ENCODE assay signal across 1 cellular context in the genomic region with DNA sequence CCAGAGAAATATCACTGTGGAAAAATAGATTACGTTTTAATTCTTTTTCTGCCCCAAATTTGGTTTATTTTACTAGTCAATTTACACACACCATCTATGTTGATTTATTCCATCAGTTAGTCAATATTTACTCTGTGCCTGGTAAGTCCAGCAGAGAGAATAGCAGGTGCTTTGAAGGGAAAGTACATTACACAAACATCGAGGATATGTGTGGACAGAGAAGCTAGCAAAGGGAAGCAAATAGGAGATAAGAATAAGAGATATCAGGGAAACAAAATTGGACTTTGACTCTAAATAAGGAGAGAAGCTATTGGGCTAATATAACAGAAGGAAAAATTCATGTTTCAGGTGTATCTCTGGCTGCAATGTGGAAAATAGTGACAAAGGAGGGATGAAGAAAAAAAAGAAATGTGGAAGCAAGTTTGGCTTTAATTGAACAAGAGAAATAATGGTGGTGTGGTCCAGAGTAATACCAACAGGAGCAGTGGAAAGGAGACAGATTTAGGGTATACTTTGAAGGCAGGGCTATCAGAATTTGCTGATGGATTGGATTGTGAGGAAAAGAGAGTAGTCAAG.
TF ChIP-seq lines count a peak whose summit lies in the region.

No MANE protein-coding gene starts in this region.

TF ChIP-seq in HepG2, 621 proteins besides CTCF, POLR2A, EP300 and RAD21 (continued from another document and continues in another):
- TF ChIP-seq, protein P1, sequence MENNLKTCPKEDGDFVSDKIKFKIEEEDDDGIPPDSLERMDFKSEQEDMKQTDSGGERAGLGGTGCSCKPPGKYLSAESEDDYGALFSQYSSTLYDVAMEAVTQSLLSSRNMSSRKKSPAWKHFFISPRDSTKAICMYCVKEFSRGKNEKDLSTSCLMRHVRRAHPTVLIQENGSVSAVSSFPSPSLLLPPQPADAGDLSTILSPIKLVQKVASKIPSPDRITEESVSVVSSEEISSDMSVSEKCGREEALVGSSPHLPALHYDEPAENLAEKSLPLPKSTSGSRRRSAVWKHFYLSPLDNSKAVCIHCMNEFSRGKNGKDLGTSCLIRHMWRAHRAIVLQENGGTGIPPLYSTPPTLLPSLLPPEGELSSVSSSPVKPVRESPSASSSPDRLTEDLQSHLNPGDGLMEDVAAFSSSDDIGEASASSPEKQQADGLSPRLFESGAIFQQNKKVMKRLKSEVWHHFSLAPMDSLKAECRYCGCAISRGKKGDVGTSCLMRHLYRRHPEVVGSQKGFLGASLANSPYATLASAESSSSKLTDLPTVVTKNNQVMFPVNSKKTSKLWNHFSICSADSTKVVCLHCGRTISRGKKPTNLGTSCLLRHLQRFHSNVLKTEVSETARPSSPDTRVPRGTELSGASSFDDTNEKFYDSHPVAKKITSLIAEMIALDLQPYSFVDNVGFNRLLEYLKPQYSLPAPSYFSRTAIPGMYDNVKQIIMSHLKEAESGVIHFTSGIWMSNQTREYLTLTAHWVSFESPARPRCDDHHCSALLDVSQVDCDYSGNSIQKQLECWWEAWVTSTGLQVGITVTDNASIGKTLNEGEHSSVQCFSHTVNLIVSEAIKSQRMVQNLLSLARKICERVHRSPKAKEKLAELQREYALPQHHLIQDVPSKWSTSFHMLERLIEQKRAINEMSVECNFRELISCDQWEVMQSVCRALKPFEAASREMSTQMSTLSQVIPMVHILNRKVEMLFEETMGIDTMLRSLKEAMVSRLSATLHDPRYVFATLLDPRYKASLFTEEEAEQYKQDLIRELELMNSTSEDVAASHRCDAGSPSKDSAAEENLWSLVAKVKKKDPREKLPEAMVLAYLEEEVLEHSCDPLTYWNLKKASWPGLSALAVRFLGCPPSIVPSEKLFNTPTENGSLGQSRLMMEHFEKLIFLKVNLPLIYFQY (CRISPR knock-in tag; IDR thresholded peaks at IDR 0.05; ENCODE audit: borderline replicate concordance) = peak; percentile 43; the same call in 1 of the 2 replicates
- TF ChIP-seq ZNF614 (CRISPR knock-in tag; IDR thresholded peaks at IDR 0.05; ENCODE audit: borderline replicate concordance) = peak; percentile 92
- TF ChIP-seq, protein P2, sequence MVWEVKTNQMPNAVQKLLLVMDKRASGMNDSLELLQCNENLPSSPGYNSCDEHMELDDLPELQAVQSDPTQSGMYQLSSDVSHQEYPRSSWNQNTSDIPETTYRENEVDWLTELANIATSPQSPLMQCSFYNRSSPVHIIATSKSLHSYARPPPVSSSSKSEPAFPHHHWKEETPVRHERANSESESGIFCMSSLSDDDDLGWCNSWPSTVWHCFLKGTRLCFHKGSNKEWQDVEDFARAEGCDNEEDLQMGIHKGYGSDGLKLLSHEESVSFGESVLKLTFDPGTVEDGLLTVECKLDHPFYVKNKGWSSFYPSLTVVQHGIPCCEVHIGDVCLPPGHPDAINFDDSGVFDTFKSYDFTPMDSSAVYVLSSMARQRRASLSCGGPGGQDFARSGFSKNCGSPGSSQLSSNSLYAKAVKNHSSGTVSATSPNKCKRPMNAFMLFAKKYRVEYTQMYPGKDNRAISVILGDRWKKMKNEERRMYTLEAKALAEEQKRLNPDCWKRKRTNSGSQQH (CRISPR knock-in tag; IDR thresholded peaks at IDR 0.05; ENCODE audit: low read depth) = peak; percentile 41; the same call in 1 of the 2 replicates
- TF ChIP-seq, protein P3, sequence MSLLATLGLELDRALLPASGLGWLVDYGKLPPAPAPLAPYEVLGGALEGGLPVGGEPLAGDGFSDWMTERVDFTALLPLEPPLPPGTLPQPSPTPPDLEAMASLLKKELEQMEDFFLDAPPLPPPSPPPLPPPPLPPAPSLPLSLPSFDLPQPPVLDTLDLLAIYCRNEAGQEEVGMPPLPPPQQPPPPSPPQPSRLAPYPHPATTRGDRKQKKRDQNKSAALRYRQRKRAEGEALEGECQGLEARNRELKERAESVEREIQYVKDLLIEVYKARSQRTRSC (CRISPR knock-in tag; IDR thresholded peaks at IDR 0.05; ENCODE audit: low read depth) = no peak
- peak; percentile 68 for TF ChIP-seq NAIF1 (CRISPR knock-in tag; IDR thresholded peaks at IDR 0.05; ENCODE audit: borderline replicate concordance)
- TF ChIP-seq ZNF75D (CRISPR knock-in tag; IDR thresholded peaks at IDR 0.05; ENCODE audit: borderline replicate concordance) = no peak
- TF ChIP-seq ZKSCAN8 (CRISPR knock-in tag; IDR thresholded peaks at IDR 0.05; ENCODE audit: borderline replicate concordance) = peak; percentile 94; the same call in 1 of the 2 replicates
- TF ChIP-seq, protein P4, sequence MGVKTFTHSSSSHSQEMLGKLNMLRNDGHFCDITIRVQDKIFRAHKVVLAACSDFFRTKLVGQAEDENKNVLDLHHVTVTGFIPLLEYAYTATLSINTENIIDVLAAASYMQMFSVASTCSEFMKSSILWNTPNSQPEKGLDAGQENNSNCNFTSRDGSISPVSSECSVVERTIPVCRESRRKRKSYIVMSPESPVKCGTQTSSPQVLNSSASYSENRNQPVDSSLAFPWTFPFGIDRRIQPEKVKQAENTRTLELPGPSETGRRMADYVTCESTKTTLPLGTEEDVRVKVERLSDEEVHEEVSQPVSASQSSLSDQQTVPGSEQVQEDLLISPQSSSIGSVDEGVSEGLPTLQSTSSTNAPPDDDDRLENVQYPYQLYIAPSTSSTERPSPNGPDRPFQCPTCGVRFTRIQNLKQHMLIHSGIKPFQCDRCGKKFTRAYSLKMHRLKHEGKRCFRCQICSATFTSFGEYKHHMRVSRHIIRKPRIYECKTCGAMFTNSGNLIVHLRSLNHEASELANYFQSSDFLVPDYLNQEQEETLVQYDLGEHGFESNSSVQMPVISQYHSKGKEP (CRISPR knock-in tag; IDR thresholded peaks at IDR 0.05) = no peak
- no peak for TF ChIP-seq ZNF777 (CRISPR knock-in tag; IDR thresholded peaks at IDR 0.05)
- TF ChIP-seq, protein P5, sequence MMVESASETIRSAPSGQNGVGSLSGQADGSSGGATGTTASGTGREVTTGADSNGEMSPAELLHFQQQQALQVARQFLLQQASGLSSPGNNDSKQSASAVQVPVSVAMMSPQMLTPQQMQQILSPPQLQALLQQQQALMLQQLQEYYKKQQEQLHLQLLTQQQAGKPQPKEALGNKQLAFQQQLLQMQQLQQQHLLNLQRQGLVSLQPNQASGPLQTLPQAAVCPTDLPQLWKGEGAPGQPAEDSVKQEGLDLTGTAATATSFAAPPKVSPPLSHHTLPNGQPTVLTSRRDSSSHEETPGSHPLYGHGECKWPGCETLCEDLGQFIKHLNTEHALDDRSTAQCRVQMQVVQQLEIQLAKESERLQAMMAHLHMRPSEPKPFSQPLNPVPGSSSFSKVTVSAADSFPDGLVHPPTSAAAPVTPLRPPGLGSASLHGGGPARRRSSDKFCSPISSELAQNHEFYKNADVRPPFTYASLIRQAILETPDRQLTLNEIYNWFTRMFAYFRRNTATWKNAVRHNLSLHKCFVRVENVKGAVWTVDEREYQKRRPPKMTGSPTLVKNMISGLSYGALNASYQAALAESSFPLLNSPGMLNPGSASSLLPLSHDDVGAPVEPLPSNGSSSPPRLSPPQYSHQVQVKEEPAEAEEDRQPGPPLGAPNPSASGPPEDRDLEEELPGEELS (CRISPR knock-in tag; IDR thresholded peaks at IDR 0.05) = peak; percentile 97
- TF ChIP-seq, protein P6, sequence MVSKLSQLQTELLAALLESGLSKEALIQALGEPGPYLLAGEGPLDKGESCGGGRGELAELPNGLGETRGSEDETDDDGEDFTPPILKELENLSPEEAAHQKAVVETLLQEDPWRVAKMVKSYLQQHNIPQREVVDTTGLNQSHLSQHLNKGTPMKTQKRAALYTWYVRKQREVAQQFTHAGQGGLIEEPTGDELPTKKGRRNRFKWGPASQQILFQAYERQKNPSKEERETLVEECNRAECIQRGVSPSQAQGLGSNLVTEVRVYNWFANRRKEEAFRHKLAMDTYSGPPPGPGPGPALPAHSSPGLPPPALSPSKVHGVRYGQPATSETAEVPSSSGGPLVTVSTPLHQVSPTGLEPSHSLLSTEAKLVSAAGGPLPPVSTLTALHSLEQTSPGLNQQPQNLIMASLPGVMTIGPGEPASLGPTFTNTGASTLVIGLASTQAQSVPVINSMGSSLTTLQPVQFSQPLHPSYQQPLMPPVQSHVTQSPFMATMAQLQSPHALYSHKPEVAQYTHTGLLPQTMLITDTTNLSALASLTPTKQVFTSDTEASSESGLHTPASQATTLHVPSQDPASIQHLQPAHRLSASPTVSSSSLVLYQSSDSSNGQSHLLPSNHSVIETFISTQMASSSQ (IDR thresholded peaks at IDR 0.05; ENCODE audit: low read depth) = peak; percentile 71
- TF ChIP-seq, protein P6 (CRISPR knock-in tag; IDR thresholded peaks at IDR 0.05; ENCODE audit: borderline replicate concordance) = peak; percentile 90; the same call in 1 of the 2 replicates
- TF ChIP-seq PHF20 (CRISPR knock-in tag; IDR thresholded peaks at IDR 0.05) = no peak
- TF ChIP-seq, protein P7, sequence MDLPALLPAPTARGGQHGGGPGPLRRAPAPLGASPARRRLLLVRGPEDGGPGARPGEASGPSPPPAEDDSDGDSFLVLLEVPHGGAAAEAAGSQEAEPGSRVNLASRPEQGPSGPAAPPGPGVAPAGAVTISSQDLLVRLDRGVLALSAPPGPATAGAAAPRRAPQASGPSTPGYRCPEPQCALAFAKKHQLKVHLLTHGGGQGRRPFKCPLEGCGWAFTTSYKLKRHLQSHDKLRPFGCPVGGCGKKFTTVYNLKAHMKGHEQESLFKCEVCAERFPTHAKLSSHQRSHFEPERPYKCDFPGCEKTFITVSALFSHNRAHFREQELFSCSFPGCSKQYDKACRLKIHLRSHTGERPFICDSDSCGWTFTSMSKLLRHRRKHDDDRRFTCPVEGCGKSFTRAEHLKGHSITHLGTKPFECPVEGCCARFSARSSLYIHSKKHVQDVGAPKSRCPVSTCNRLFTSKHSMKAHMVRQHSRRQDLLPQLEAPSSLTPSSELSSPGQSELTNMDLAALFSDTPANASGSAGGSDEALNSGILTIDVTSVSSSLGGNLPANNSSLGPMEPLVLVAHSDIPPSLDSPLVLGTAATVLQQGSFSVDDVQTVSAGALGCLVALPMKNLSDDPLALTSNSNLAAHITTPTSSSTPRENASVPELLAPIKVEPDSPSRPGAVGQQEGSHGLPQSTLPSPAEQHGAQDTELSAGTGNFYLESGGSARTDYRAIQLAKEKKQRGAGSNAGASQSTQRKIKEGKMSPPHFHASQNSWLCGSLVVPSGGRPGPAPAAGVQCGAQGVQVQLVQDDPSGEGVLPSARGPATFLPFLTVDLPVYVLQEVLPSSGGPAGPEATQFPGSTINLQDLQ (CRISPR knock-in tag; IDR thresholded peaks at IDR 0.05) = no peak
- no peak for TF ChIP-seq TCF12 (IDR thresholded peaks at IDR 0.05)
- TF ChIP-seq TCF12 (CRISPR knock-in tag; IDR thresholded peaks at IDR 0.05) = peak; percentile 72; the same call in 1 of the 2 replicates
- TF ChIP-seq ZNF850 (CRISPR knock-in tag; conservative IDR thresholded peaks at IDR 0.05) = no peak
- TF ChIP-seq HNF4G (IDR thresholded peaks at IDR 0.05; ENCODE audit: borderline replicate concordance, low read depth, low read length) = peak; percentile 78
- no peak for TF ChIP-seq HNF4G (CRISPR knock-in tag; IDR thresholded peaks at IDR 0.05; ENCODE audit: borderline replicate concordance, low read depth)
- TF ChIP-seq ZNF343 (CRISPR knock-in tag; IDR thresholded peaks at IDR 0.05) = no peak
- TF ChIP-seq HMG20B (CRISPR knock-in tag; conservative IDR thresholded peaks at IDR 0.05) = peak; percentile 63
- no peak for TF ChIP-seq DMAP1 (CRISPR knock-in tag; IDR thresholded peaks at IDR 0.05)
- TF ChIP-seq, protein P8, sequence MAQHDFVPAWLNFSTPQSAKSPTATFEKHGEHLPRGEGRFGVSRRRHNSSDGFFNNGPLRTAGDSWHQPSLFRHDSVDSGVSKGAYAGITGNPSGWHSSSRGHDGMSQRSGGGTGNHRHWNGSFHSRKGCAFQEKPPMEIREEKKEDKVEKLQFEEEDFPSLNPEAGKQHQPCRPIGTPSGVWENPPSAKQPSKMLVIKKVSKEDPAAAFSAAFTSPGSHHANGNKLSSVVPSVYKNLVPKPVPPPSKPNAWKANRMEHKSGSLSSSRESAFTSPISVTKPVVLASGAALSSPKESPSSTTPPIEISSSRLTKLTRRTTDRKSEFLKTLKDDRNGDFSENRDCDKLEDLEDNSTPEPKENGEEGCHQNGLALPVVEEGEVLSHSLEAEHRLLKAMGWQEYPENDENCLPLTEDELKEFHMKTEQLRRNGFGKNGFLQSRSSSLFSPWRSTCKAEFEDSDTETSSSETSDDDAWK (CRISPR knock-in tag; IDR thresholded peaks at IDR 0.05) = no peak
- TF ChIP-seq, protein P9, sequence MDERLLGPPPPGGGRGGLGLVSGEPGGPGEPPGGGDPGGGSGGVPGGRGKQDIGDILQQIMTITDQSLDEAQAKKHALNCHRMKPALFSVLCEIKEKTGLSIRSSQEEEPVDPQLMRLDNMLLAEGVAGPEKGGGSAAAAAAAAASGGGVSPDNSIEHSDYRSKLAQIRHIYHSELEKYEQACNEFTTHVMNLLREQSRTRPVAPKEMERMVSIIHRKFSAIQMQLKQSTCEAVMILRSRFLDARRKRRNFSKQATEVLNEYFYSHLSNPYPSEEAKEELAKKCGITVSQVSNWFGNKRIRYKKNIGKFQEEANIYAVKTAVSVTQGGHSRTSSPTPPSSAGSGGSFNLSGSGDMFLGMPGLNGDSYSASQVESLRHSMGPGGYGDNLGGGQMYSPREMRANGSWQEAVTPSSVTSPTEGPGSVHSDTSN (CRISPR knock-in tag; IDR thresholded peaks at IDR 0.05) = no peak
- peak; percentile 43 for TF ChIP-seq ZEB1 (IDR thresholded peaks at IDR 0.05; ENCODE audit: insufficient replicate concordance, low read depth)
- TF ChIP-seq KAT8 (CRISPR knock-in tag; IDR thresholded peaks at IDR 0.05) = peak; percentile 73
- TF ChIP-seq, protein P10, sequence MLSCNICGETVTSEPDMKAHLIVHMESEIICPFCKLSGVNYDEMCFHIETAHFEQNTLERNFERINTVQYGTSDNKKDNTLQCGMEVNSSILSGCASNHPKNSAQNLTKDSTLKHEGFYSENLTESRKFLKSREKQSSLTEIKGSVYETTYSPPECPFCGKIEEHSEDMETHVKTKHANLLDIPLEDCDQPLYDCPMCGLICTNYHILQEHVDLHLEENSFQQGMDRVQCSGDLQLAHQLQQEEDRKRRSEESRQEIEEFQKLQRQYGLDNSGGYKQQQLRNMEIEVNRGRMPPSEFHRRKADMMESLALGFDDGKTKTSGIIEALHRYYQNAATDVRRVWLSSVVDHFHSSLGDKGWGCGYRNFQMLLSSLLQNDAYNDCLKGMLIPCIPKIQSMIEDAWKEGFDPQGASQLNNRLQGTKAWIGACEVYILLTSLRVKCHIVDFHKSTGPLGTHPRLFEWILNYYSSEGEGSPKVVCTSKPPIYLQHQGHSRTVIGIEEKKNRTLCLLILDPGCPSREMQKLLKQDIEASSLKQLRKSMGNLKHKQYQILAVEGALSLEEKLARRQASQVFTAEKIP (CRISPR knock-in tag; IDR thresholded peaks at IDR 0.05; ENCODE audit: borderline replicate concordance) = no peak
- TF ChIP-seq ZBTB21 (CRISPR knock-in tag; IDR thresholded peaks at IDR 0.05) = no peak
